20 cellular contexts compared by ENCODE assay signal in genomic region chr4:164948943-164949342, GRCh38. TPM values are rescaled to one million over a fixed set of nuclear protein-coding genes. Genes with fewer than 3 reads are reported as not detected.
DNase-seq lines count a peak whose midpoint lies in the region; ATAC-seq lines count a peak whose summit lies in the region.
"Had no signal": no experiment of that assay in that cellular context is flagged by ENCODE, and none has a peak within 500 bp of the region (broad histone marks: within the 10 kb centered on the region; RNA-seq: fewer than 3 reads in every experiment).

No MANE protein-coding gene starts in this region.

- ATAC-seq in GM18867 (IDR thresholded peaks at IDR 0.05; ENCODE audit: unreplicated experiment) (peak; percentile 44), HG02678 (IDR thresholded peaks at IDR 0.05; ENCODE audit: unreplicated experiment) (peak; percentile 55), HG02870 (IDR thresholded peaks at IDR 0.05; ENCODE audit: unreplicated experiment) (peak; percentile 56)

- no peaks in the 10 kb centered on the region for H3K36me3 Mint-ChIP-seq in activated T-helper 2 cell treated with anti-CD3 and anti-CD28 coated beads, Interferon-gamma antibody, Interleukin-2, Interleukin-4, amounts not matched to agents 10 μg/mL and 5 μg/mL and 100 μg/mL, durations not matched to agents 14 hours and 24 hours and 36 hours (ENCODE audit: low read depth)
- H3K36me3 Mint-ChIP-seq: CD14-positive monocyte; CD8-positive, alpha-beta memory T cell had no signal

- no peaks in the 10 kb centered on the region for H3K9me3 Mint-ChIP-seq in activated T-helper 2 cell treated with anti-CD3 and anti-CD28 coated beads, Interferon-gamma antibody, Interleukin-2, Interleukin-4, amounts not matched to agents 10 μg/mL and 5 μg/mL and 100 μg/mL, durations not matched to agents 14 hours and 24 hours and 36 hours
- H3K9me3 Mint-ChIP-seq: CD14-positive monocyte; CD4-positive, alpha-beta T cell; CD8-positive, alpha-beta memory T cell had no signal

- intact Hi-C loops in activated T-helper 2 cell treated with anti-CD3 and anti-CD28 coated beads, Interferon-gamma antibody, Interleukin-2, Interleukin-4, amounts not matched to agents 10 μg/mL and 5 μg/mL and 100 μg/mL, durations not matched to agents 14 hours and 24 hours and 36 hours (cut with micrococcal nuclease), result no loop called here

- H3K4me3 Mint-ChIP-seq in activated T-helper 2 cell treated with anti-CD3 and anti-CD28 coated beads, Interferon-gamma antibody, Interleukin-2, Interleukin-4, amounts not matched to agents 10 μg/mL and 5 μg/mL and 100 μg/mL, durations not matched to agents 14 hours and 24 hours and 36 hours (ENCODE audit: low read depth), result no peak overlapping the region
- H3K4me3 Mint-ChIP-seq: CD14-positive monocyte; CD4-positive, alpha-beta T cell; CD8-positive, alpha-beta memory T cell; HFFc6 had no signal

- H3K27me3 Mint-ChIP-seq in activated T-helper 2 cell treated with anti-CD3 and anti-CD28 coated beads, Interferon-gamma antibody, Interleukin-2, Interleukin-4, amounts not matched to agents 10 μg/mL and 5 μg/mL and 100 μg/mL, durations not matched to agents 14 hours and 24 hours and 36 hours (ENCODE audit: low read depth), result peaks cover 16% of the 10 kb centered on the region

- no peak overlapping the region for H3K27ac Mint-ChIP-seq in activated T-helper 2 cell treated with anti-CD3 and anti-CD28 coated beads, Interferon-gamma antibody, Interleukin-2, Interleukin-4, amounts not matched to agents 10 μg/mL and 5 μg/mL and 100 μg/mL, durations not matched to agents 14 hours and 24 hours and 36 hours
- H3K27ac Mint-ChIP-seq: CD14-positive monocyte; CD4-positive, alpha-beta T cell; CD8-positive, alpha-beta memory T cell; HFFc6 had no signal

- no peak for DNase-seq in activated T-helper 2 cell treated with anti-CD3 and anti-CD28 coated beads, Interferon-gamma antibody, Interleukin-2, Interleukin-4, amounts not matched to agents 10 μg/mL and 5 μg/mL and 100 μg/mL, durations not matched to agents 14 hours and 24 hours and 36 hours (ENCODE audit: low spot score)
- DNase-seq in SIG-M5 (lab: John Stamatoyannopoulos, UW) (no peak), amniotic stem cell (lab: John Stamatoyannopoulos, UW) (no peak), NCI-H226 (no peak)
- DNase-seq: 8988T; ACHN; AML-193; BE2C; CD4-positive, alpha-beta T cell; CD8-positive, alpha-beta memory T cell; DMS 273 treated with DMSO at 0.1 percent for 48 hours; DMS79; EL; GDM1; GOT3; HFFc6 had no signal

- no peaks in the 10 kb centered on the region for H3K4me1 Mint-ChIP-seq in activated T-helper 2 cell treated with anti-CD3 and anti-CD28 coated beads, Interferon-gamma antibody, Interleukin-2, Interleukin-4, amounts not matched to agents 10 μg/mL and 5 μg/mL and 100 μg/mL, durations not matched to agents 14 hours and 24 hours and 36 hours (ENCODE audit: low read depth)
- H3K4me1 Mint-ChIP-seq: CD14-positive monocyte; CD8-positive, alpha-beta memory T cell had no signal

RNA-seq across cellular contexts. Expression of gene TRIM61, which starts 28.5 kb away (rescaled TPM):
- 2.7 and 3.2 TPM in 2 replicates for total RNA-seq in activated T-helper 2 cell treated with anti-CD3 and anti-CD28 coated beads, Interferon-gamma antibody, Interleukin-2, Interleukin-4, amounts not matched to agents 10 μg/mL and 5 μg/mL and 100 μg/mL, durations not matched to agents 14 hours and 24 hours and 36 hours
